In the genomic region with DNA sequence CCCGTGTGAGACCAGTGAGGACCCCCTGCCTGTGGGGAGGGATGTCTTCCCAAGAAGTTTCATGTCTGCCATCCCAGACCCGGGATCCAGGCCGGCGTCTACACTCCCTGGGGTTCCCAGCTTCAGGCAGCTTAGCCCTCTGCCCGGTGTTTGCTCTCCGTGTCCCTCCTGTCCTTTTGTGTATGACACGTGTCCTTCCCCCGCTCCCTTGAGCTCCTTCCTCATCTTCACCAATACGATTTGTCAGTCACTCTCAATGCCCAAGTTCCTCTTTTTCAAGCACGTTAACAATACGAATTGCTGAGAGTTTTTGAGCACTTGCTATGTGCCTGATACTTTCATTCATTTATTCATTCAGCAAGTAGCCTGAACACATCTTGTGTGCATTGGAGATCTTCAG, we compare ENCODE assay signal across 14 cellular contexts.
DNase-seq lines count a peak whose midpoint lies in the region; ATAC-seq and TF ChIP-seq lines count a peak whose summit lies in the region.
"Had no signal": no experiment of that assay in that cellular context is flagged by ENCODE, and none has a peak within 500 bp of the region (broad histone marks: within the 10 kb centered on the region; RNA-seq: fewer than 3 reads in every experiment).

No MANE protein-coding gene starts in this region.

- no peaks in the 10 kb centered on the region for H3K9me3 ChIP-seq in suprapubic skin

- WGBS in suprapubic skin = 82% methylated on average over 10 of the region's 11 CpGs

- peak overlapping the region; percentile 74 for H3K27ac ChIP-seq in suprapubic skin

- no peak overlapping the region for H3K4me3 ChIP-seq in suprapubic skin
- H3K4me3 ChIP-seq: skin epidermis had no signal

- ATAC-seq in left colon = peak; percentile 10
- ATAC-seq in GM21381 (IDR thresholded peaks at IDR 0.05; ENCODE audit: unreplicated experiment) = no peak
- ATAC-seq in HG03460 (IDR thresholded peaks at IDR 0.05; ENCODE audit: unreplicated experiment) = no peak
- ATAC-seq in HG03095 (IDR thresholded peaks at IDR 0.05; ENCODE audit: unreplicated experiment) = no peak
- ATAC-seq: activated CD8-positive, alpha-beta memory T cell treated with anti-CD3 and anti-CD28 coated beads, Interleukin-2, amount 10 ng/mL, durations not matched to agents 7 days and 5 days had no signal

- no peak for TF ChIP-seq CTCF in suprapubic skin (IDR thresholded peaks at IDR 0.05)

- no peak for TF ChIP-seq EP300 in suprapubic skin (IDR thresholded peaks at IDR 0.05)

- H3K4me1 ChIP-seq in suprapubic skin = peaks cover 27% of the 10 kb centered on the region

- peak; percentile 84 for DNase-seq in KBM-7
- DNase-seq in SIG-M5 treated with dmso at 0.1 percent for 504 hours (lab: John Stamatoyannopoulos, UW; ENCODE audit: unreplicated experiment) = peak; percentile 95
- DNase-seq in left colon = no peak
- DNase-seq in suprapubic skin (ENCODE audit: low spot score in 2 of 2) = no peak
- no peak for DNase-seq in T-helper 1 cell
- DNase-seq: activated CD8-positive, alpha-beta memory T cell treated with anti-CD3 and anti-CD28 coated beads, Interleukin-2, amount 10 ng/mL, durations not matched to agents 7 days and 5 days; amniotic stem cell; DMS 273 treated with DMSO at 0.1 percent for 48 hours; NCI-H1092 treated with DMSO at 0.1 percent for 48 hours; NCI-H510A had no signal

- in situ Hi-C loops in KBM-7 (cut with MboI; ENCODE audit: low pct_unique_long_range_greater_than_20kb, low sequenced_read_pairs) = no loop called here

- intact Hi-C loops in left colon (cut with DNase I, micrococcal nuclease) = no loop called here

- H3K36me3 ChIP-seq in suprapubic skin = no peaks in the 10 kb centered on the region

- H3K27me3 ChIP-seq in suprapubic skin = no peaks in the 10 kb centered on the region

- TF ChIP-seq POLR2A in suprapubic skin (IDR thresholded peaks at IDR 0.05) = no peak

Comparison
In these comparisons a context has a peak if more than half of its experiments do, and no peak if none do; other contexts are left out.
1. DNase-seq: peak in KBM-7 (single experiment) and SIG-M5 treated with dmso at 0.1 percent for 504 hours (single experiment); none in left colon (0 of 2), suprapubic skin (0 of 2) and T-helper 1 cell (0 of 5).